Comparison of ENCODE assay signal across 9 cellular contexts in the genomic region with DNA sequence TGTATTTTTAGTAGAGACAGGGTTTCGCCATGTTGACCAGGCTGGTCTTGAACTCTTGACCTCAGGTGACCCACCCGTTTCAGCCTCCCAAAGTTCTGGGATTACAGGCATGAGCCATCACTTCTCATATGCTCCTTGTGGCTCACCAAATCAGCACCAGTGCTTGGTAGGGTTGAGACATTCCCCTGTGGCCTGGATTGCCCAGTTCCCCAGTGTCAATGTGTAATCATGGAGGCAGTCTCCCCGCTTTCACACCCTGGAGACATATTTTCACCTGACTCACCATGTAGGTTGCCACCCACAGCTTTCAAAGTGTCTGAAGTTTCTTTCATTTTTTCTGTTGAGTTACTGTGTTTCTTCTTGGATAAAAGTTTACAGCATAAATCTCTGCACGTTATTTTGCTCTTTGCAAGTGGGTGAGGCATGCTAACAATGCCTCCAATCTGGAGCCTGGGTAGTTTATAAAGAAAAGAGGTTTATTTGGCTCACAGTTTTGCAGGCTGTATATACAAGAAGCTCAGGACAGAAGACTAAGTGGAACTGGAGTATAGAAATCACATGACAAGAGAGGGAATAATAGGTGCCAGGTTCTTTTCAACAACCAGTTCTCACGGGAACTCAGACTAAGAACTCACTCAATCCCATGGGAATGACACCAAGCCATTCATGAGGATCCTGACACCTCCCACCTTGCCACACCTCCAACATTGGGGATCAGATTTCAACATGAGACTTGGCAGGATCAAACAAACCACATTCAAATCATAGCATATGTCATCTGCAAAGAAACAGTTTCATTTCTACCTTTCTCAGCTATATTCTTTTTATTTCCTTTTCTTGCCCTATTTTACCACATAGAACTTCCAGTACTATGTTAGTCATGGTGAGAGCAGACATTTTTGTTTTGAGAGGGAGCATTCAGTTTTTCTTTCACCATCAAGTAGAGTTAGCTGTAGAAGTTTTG.
DNase-seq lines count a peak whose midpoint lies in the region; ATAC-seq and TF ChIP-seq lines count a peak whose summit lies in the region.
"Had no signal": no experiment of that assay in that cellular context is flagged by ENCODE, and none has a peak within 500 bp of the region (broad histone marks: within the 10 kb centered on the region; RNA-seq: fewer than 3 reads in every experiment).

No MANE protein-coding gene starts in this region.

- peaks cover 9% of the 10 kb centered on the region; the same call in 1 of the 2 replicates for H3F3A ChIP-seq in PC-9 (ENCODE audit: insufficient read depth, low read depth)
- H3F3A ChIP-seq in SK-N-SH (replicated peaks; ENCODE audit: insufficient read depth): no peaks in the 10 kb centered on the region
- no peaks in the 10 kb centered on the region for H3F3A ChIP-seq in smooth muscle cell (ENCODE audit: low read depth)

- no peak for TF ChIP-seq RAD21 in SK-N-SH (IDR thresholded peaks at IDR 0.05; ENCODE audit: low read length)

- intact Hi-C loops in PC-9 (cut with micrococcal nuclease; ENCODE audit: unreplicated experiment): loop anchor here (5.0 kb wide), 2 partner anchors 112 to 583 kb away; a partner anchor contains a TSS
- intact Hi-C loops in spleen (cut with DNase I; ENCODE audit: low total_unique reads): no loop called here

- no TSS peak for BruUV-seq in PC-9 (replicated peaks; lab: Mats Ljungman, UMichigan)

- 0 out of 2 replicates have a peak overlapping the region, but pooled peaks have one; percentile 19 for H3K27ac ChIP-seq in 22Rv1
- H3K27ac ChIP-seq in PC-9: peak overlapping the region; percentile 89
- H3K27ac ChIP-seq in SK-N-SH (ENCODE audit: low read depth in 2 of 2, low read length in 1 of 2): no peak overlapping the region
- H3K27ac ChIP-seq in spleen: peak overlapping the region in 3 of 8 donors; percentile 2 to 45 (median 34)
- H3K27ac ChIP-seq in smooth muscle cell (ENCODE audit: low read depth): no peak overlapping the region

- peak overlapping the region; percentile 60 for H3K4me2 ChIP-seq in PC-9
- no peak overlapping the region for H3K4me2 ChIP-seq in SK-N-SH
- H3K4me2 ChIP-seq in smooth muscle cell: no peak overlapping the region

- no peak for TF ChIP-seq EP300 in SK-N-SH (IDR thresholded peaks at IDR 0.05; ENCODE audit: borderline replicate concordance in 1 of 2, low read depth in 1 of 2, low read length in 1 of 2)

- H2AFZ ChIP-seq in PC-9: no peak overlapping the region
- H2AFZ ChIP-seq in SK-N-SH (ENCODE audit: low read depth): no peak overlapping the region
- no peak overlapping the region for H2AFZ ChIP-seq in smooth muscle cell (ENCODE audit: low read depth)

- H3K9me2 ChIP-seq in PC-9 (ENCODE audit: insufficient read depth) (no peaks in the 10 kb centered on the region; the same call in 1 of the 2 replicates), SK-N-SH (no peaks in the 10 kb centered on the region)

- no peaks in the 10 kb centered on the region for H3K9me3 ChIP-seq in PC-9 (ENCODE audit: insufficient read depth, low read depth)
- H3K9me3 ChIP-seq in SK-N-SH: no peaks in the 10 kb centered on the region
- no peaks in the 10 kb centered on the region for H3K9me3 ChIP-seq in spleen
- H3K9me3 ChIP-seq in smooth muscle cell (replicated peaks; ENCODE audit: low read depth): no peaks in the 10 kb centered on the region

- ATAC-seq in GM19035 (IDR thresholded peaks at IDR 0.05; ENCODE audit: unreplicated experiment) (peak; percentile 54), HG03280 (IDR thresholded peaks at IDR 0.05; ENCODE audit: unreplicated experiment) (no peak)

- CTCF ChIA-PET in PC-9 (lab: Charles Lee): no interaction called here
- CTCF ChIA-PET in SK-N-SH (lab: Yijun Ruan, JAX): no interaction called here

- TF ChIP-seq CTCF in 22Rv1 (IDR thresholded peaks at IDR 0.05) (no peak), PC-9 (conservative IDR thresholded peaks at IDR 0.05) (no peak), fibroblast of mammary gland (conservative IDR thresholded peaks at IDR 0.05; ENCODE audit: control insufficient read depth, insufficient read depth, low read depth, low read length) (no peak), SK-N-SH (IDR thresholded peaks at IDR 0.05) (no peak), spleen (IDR thresholded peaks at IDR 0.05 in 8 of 11, conservative IDR thresholded peaks at IDR 0.05 in 3 of 11) (no peak), smooth muscle cell (IDR thresholded peaks at IDR 0.05; ENCODE audit: borderline replicate concordance, insufficient read depth, poor library complexity, severe bottlenecking) (no peak)

- DNase-seq in PC-9 (peak; percentile 55 to 81), fibroblast of mammary gland (ENCODE audit: low read depth) (peak; percentile 88), SK-N-SH (no peak), spleen (no peak), smooth muscle cell (lab: John Stamatoyannopoulos, UW; ENCODE audit: unreplicated experiment) (no peak)
- DNase-seq: midbrain had no signal

- H4K20me1 ChIP-seq in PC-9 (ENCODE audit: insufficient read depth) (no peaks in the 10 kb centered on the region), SK-N-SH (ENCODE audit: insufficient read depth) (no peaks in the 10 kb centered on the region), smooth muscle cell (ENCODE audit: low read depth) (no peaks in the 10 kb centered on the region)

- H3K4me3 ChIP-seq in PC-9 (no peak overlapping the region), fibroblast of mammary gland (ENCODE audit: control insufficient read depth, low read depth, low read length) (no peak overlapping the region), SK-N-SH (ENCODE audit: low read depth in 2 of 2, low read length in 1 of 2) (no peak overlapping the region), spleen (no peak overlapping the region), smooth muscle cell (no peak overlapping the region)

- H3K36me3 ChIP-seq in PC-9 (ENCODE audit: low read depth) (no peaks in the 10 kb centered on the region), SK-N-SH (replicated peaks in 1 of 2; ENCODE audit: control insufficient read depth in 1 of 2, insufficient read depth in 2 of 2, low read length in 1 of 2) (peaks cover 0 to 9% of the 10 kb centered on the region in 2 experiments), spleen (peaks cover 0 to 16% (median 0%) of the 10 kb centered on the region in 6 donors), smooth muscle cell (ENCODE audit: low read depth) (no peaks in the 10 kb centered on the region)

- POLR2A ChIA-PET in PC-9 (lab: Charles Lee; ENCODE audit: unreplicated experiment) (interaction anchor here (0.7 kb wide), 1 partner anchor 547 kb away, joined by 3 read pairs; no protein-coding TSS in a partner anchor), SK-N-SH (lab: Yijun Ruan, JAX) (no interaction called here)

- H3K79me2 ChIP-seq in PC-9 (ENCODE audit: low read depth) (no peaks in the 10 kb centered on the region), SK-N-SH (ENCODE audit: insufficient read depth) (no peaks in the 10 kb centered on the region), smooth muscle cell (ENCODE audit: low read depth) (no peaks in the 10 kb centered on the region)

- H3K4me1 ChIP-seq in PC-9 (replicated peaks; ENCODE audit: insufficient read depth): peaks cover 21% of the 10 kb centered on the region
- H3K4me1 ChIP-seq in SK-N-SH (ENCODE audit: control insufficient read depth in 1 of 2, insufficient read depth in 2 of 2, low read depth in 1 of 2, low read length in 1 of 2): no peaks in the 10 kb centered on the region
- H3K4me1 ChIP-seq in spleen: peaks cover 0 to 35% (median 10%) of the 10 kb centered on the region in 6 donors
- H3K4me1 ChIP-seq in smooth muscle cell (ENCODE audit: low read depth): no peaks in the 10 kb centered on the region

- H3K27me3 ChIP-seq in PC-9 (ENCODE audit: insufficient read depth, low read depth): no peaks in the 10 kb centered on the region
- no peaks in the 10 kb centered on the region for H3K27me3 ChIP-seq in SK-N-SH (ENCODE audit: insufficient read depth)
- H3K27me3 ChIP-seq in spleen (replicated peaks in 1 of 7): no peaks in the 10 kb centered on the region
- H3K27me3 ChIP-seq in smooth muscle cell (ENCODE audit: low read depth): no peaks in the 10 kb centered on the region

- H3K9ac ChIP-seq in SK-N-SH: no peak overlapping the region
- no peak overlapping the region for H3K9ac ChIP-seq in smooth muscle cell (ENCODE audit: low read depth)

- no peak for TF ChIP-seq POLR2A in spleen (IDR thresholded peaks at IDR 0.05)

- 91% methylated on average over 5 of the region's 5 CpGs for WGBS in SK-N-SH (ENCODE audit: low lambda C conversion rate)
- WGBS in spleen, 5 donors: 58 to 88% (median 79%) methylated on average over 4 to 5 of the region's 5 CpGs
- 88% methylated on average over 5 of the region's 5 CpGs for WGBS in smooth muscle cell (ENCODE audit: low lambda C conversion rate)

TF ChIP-seq in SK-N-SH, 30 proteins besides CTCF, POLR2A, EP300 and RAD21:
- no peak for TF ChIP-seq RCOR1 (IDR thresholded peaks at IDR 0.05; ENCODE audit: low read length)
- no peak for TF ChIP-seq FOXJ3 (CRISPR knock-in tag; IDR thresholded peaks at IDR 0.05)
- no peak for TF ChIP-seq EZH2phosphoT487 (IDR thresholded peaks at IDR 0.05; ENCODE audit: borderline replicate concordance, low read depth)
- TF ChIP-seq CHD2 (IDR thresholded peaks at IDR 0.05; ENCODE audit: low read length, partially characterized antibody): no peak
- TF ChIP-seq, protein P1, sequence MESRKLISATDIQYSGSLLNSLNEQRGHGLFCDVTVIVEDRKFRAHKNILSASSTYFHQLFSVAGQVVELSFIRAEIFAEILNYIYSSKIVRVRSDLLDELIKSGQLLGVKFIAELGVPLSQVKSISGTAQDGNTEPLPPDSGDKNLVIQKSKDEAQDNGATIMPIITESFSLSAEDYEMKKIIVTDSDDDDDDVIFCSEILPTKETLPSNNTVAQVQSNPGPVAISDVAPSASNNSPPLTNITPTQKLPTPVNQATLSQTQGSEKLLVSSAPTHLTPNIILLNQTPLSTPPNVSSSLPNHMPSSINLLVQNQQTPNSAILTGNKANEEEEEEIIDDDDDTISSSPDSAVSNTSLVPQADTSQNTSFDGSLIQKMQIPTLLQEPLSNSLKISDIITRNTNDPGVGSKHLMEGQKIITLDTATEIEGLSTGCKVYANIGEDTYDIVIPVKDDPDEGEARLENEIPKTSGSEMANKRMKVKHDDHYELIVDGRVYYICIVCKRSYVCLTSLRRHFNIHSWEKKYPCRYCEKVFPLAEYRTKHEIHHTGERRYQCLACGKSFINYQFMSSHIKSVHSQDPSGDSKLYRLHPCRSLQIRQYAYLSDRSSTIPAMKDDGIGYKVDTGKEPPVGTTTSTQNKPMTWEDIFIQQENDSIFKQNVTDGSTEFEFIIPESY (IDR thresholded peaks at IDR 0.05; ENCODE audit: borderline replicate concordance, low read depth): no peak
- no peak for TF ChIP-seq ELF1 (IDR thresholded peaks at IDR 0.05)
TF ChIP-seq in SK-N-SH: peak in this region for 0.

Comparison
In these comparisons a context has a peak if more than half of its experiments do, and no peak if none do; other contexts are left out.
1. H3K27ac ChIP-seq: peak in 22Rv1 (single experiment) and PC-9 (single experiment); none in SK-N-SH (0 of 2) and smooth muscle cell (single experiment).
2. DNase-seq: peak in PC-9 (2 of 2) and fibroblast of mammary gland (single experiment); none in SK-N-SH (single experiment), spleen (single experiment) and smooth muscle cell (single experiment).